Comparison of ENCODE assay signal across 8 cellular contexts in genomic region chr7:79282051-79282694, GRCh38.
A peak's percentile ranks its signal among the peaks of the same experiment; 100 is the strongest.
DNase-seq lines count a peak whose midpoint lies in the region; ATAC-seq and TF ChIP-seq lines count a peak whose summit lies in the region.

No MANE protein-coding gene starts in this region.

- intact Hi-C loops in Caco-2 (cut with micrococcal nuclease; ENCODE audit: unreplicated experiment): loop anchor here (1.0 kb wide), 1 partner anchor 10 kb away; no protein-coding TSS in a partner anchor
- intact Hi-C loops in activated CD8-positive, alpha-beta T cell treated with anti-CD3 and anti-CD28 coated beads for 36 hours (cut with micrococcal nuclease): no loop called here

- DNase-seq in Caco-2: peak; percentile 37 to 60
- DNase-seq in NCI-H2171 (lab: John Stamatoyannopoulos, UW): peak; percentile 58
- peak; percentile 44 for DNase-seq in cerebellum (ENCODE audit: low spot score)
- peak; percentile 31 for DNase-seq in mucosa of gallbladder (ENCODE audit: low spot score)
- no peak for DNase-seq in GM19238 (ENCODE audit: insufficient read length, low spot score)
- DNase-seq in activated CD8-positive, alpha-beta T cell treated with anti-CD3 and anti-CD28 coated beads for 36 hours: no peak
- DNase-seq in GM19240 (ENCODE audit: insufficient read length, low spot score): no peak
- no peak for DNase-seq in effector CD8-positive, alpha-beta T cell (lab: John Stamatoyannopoulos, UW)

- no peaks in the 10 kb centered on the region for H3K9me3 ChIP-seq in Caco-2

- peak overlapping the region; percentile 63 for H3K27ac Mint-ChIP-seq in Caco-2 (ENCODE audit: unreplicated experiment)
- H3K27ac Mint-ChIP-seq in activated CD8-positive, alpha-beta T cell treated with anti-CD3 and anti-CD28 coated beads for 36 hours: no peak overlapping the region

- H3K4me3 Mint-ChIP-seq in Caco-2 (ENCODE audit: unreplicated experiment): peak overlapping the region; percentile 27
- no peak overlapping the region for H3K4me3 Mint-ChIP-seq in activated CD8-positive, alpha-beta T cell treated with anti-CD3 and anti-CD28 coated beads for 36 hours

- POLR2A ChIA-PET in Caco-2 (lab: Charles Lee): no interaction called here
- POLR2A ChIA-PET in activated CD8-positive, alpha-beta T cell treated with anti-CD3 and anti-CD28 coated beads for 36 hours (lab: Charles Lee): no interaction called here

- CTCF ChIA-PET in Caco-2 (lab: Charles Lee): interaction anchor here (0.8 to 1.6 kb wide), 3 partner anchors 16 to 26 kb away, joined by 3 to 6 read pairs (median 5); no protein-coding TSS in a partner anchor
- CTCF ChIA-PET in activated CD8-positive, alpha-beta T cell treated with anti-CD3 and anti-CD28 coated beads for 36 hours (lab: Charles Lee): interaction anchor here (0.9 to 1.6 kb wide), 2 partner anchors 9 to 13 kb away, joined by 4 to 5 read pairs; no protein-coding TSS in a partner anchor

- H3K4me1 Mint-ChIP-seq in Caco-2 (ENCODE audit: low read depth, unreplicated experiment): peaks cover 22% of the 10 kb centered on the region
- no peaks in the 10 kb centered on the region for H3K4me1 Mint-ChIP-seq in activated CD8-positive, alpha-beta T cell treated with anti-CD3 and anti-CD28 coated beads for 36 hours (ENCODE audit: low read depth)

- no peaks in the 10 kb centered on the region for H3K9me3 Mint-ChIP-seq in Caco-2 (ENCODE audit: unreplicated experiment)
- H3K9me3 Mint-ChIP-seq in activated CD8-positive, alpha-beta T cell treated with anti-CD3 and anti-CD28 coated beads for 36 hours: no peaks in the 10 kb centered on the region

- no peaks in the 10 kb centered on the region for H3K27me3 ChIP-seq in Caco-2 (replicated peaks; ENCODE audit: control insufficient read depth, insufficient read depth, low read length)

- no peak overlapping the region for H3K4me3 ChIP-seq in Caco-2 (ENCODE audit: low read depth, low read length)

- H3K4me1 ChIP-seq in Caco-2: peaks cover 30% of the 10 kb centered on the region

- peak in 1 of 2 experiments; percentile 44 for TF ChIP-seq CTCF in Caco-2 (IDR thresholded peaks at IDR 0.05; ENCODE audit: insufficient read depth in 1 of 2, low read depth in 1 of 2, low read length in 1 of 2, severe bottlenecking in 1 of 2, unreplicated experiment in 1 of 2)
- TF ChIP-seq CTCF in activated CD8-positive, alpha-beta T cell treated with anti-CD3 and anti-CD28 coated beads for 36 hours (IDR thresholded peaks at IDR 0.05): no peak

- no peak for ATAC-seq in activated CD8-positive, alpha-beta T cell treated with anti-CD3 and anti-CD28 coated beads for 36 hours

- no peaks in the 10 kb centered on the region for H3K36me3 ChIP-seq in Caco-2 (ENCODE audit: control insufficient read depth, insufficient read depth, low read length)

- H3K27me3 Mint-ChIP-seq in Caco-2 (ENCODE audit: insufficient read depth, unreplicated experiment): no peaks in the 10 kb centered on the region
- H3K27me3 Mint-ChIP-seq in activated CD8-positive, alpha-beta T cell treated with anti-CD3 and anti-CD28 coated beads for 36 hours: peaks cover 11% of the 10 kb centered on the region

- no TSS peak for BruUV-seq in Caco-2 (replicated peaks; lab: Mats Ljungman, UMichigan)

- H3K36me3 Mint-ChIP-seq in Caco-2 (ENCODE audit: insufficient read depth, unreplicated experiment): no peaks in the 10 kb centered on the region
- no peaks in the 10 kb centered on the region for H3K36me3 Mint-ChIP-seq in activated CD8-positive, alpha-beta T cell treated with anti-CD3 and anti-CD28 coated beads for 36 hours (ENCODE audit: low read depth)

Comparison
In these comparisons a context has a peak if more than half of its experiments do, and no peak if none do; other contexts are left out.
1. DNase-seq: peak in Caco-2 (2 of 2), NCI-H2171 (single experiment), cerebellum (single experiment) and mucosa of gallbladder (single experiment); none in GM19238 (single experiment), activated CD8-positive, alpha-beta T cell treated with anti-CD3 and anti-CD28 coated beads for 36 hours (single experiment), GM19240 (single experiment) and effector CD8-positive, alpha-beta T cell (single experiment).